21 cellular contexts compared by ENCODE assay signal in genomic region chr10:17563452-17563851, GRCh38.
"Had no signal": no experiment of that assay in that cellular context is flagged by ENCODE, and none has a peak within 500 bp of the region (broad histone marks: within the 10 kb centered on the region; RNA-seq: fewer than 3 reads in every experiment).

No MANE protein-coding gene starts in this region.

- H3K4me3 ChIP-seq: dorsolateral prefrontal cortex, gastroesophageal sphincter, heart left ventricle, hepatocyte, pancreas, right lobe of liver, stomach, thyroid gland, vagina had no signal

- H3K4me2 ChIP-seq: hepatocyte had no signal

- H2AFZ ChIP-seq: hepatocyte had no signal

- H3K36me3 ChIP-seq: gastroesophageal sphincter, heart left ventricle, pancreas, right lobe of liver, stomach, thyroid gland, vagina had no signal

- ATAC-seq: gastroesophageal sphincter; heart left ventricle; left lobe of liver; naive thymus-derived CD8-positive, alpha-beta T cell; pancreas; right lobe of liver; stimulated activated effector memory CD8-positive, alpha-beta T cell treated with anti-CD3 and anti-CD28 coated beads, Interleukin-12 subunit alpha, Interleukin-12 subunit beta, amount 100 ng/mL, for 72 hours had no signal

- DNase-seq: cortex of kidney; dorsolateral prefrontal cortex; effector CD4-positive, alpha-beta T cell; foreskin fibroblast; heart left ventricle; kidney; mesenchymal stem cell; naive thymus-derived CD8-positive, alpha-beta T cell; pancreas; right lobe of liver; stimulated activated CD4-positive, alpha-beta T cell treated with anti-CD3 and anti-CD28 coated beads, Interleukin-2, amount 100 ng/mL, for 24 hours; stimulated activated CD4-positive, alpha-beta T cell treated with anti-CD3 and anti-CD28 coated beads, Interleukin-4, amount 100 ng/mL, for 24 hours; stimulated activated naive CD4-positive, alpha-beta T cell treated with Interleukin-2 at 50 U/mL for 16 hours; stomach; thyroid gland; trophoblast cell had no signal

- H3K9me3 ChIP-seq: gastroesophageal sphincter, heart left ventricle, pancreas, right lobe of liver, stomach, thyroid gland, vagina had no signal

- H3K4me1 ChIP-seq: heart left ventricle, pancreas, right lobe of liver, thyroid gland, vagina had no signal

- H3K79me2 ChIP-seq: hepatocyte had no signal

- H3K27ac ChIP-seq: dorsolateral prefrontal cortex, gastroesophageal sphincter, heart left ventricle, hepatocyte, pancreas, right lobe of liver, stomach, thyroid gland, vagina had no signal

- H3K27me3 ChIP-seq: gastroesophageal sphincter, heart left ventricle, hepatocyte, pancreas, right lobe of liver, stomach, thyroid gland, vagina had no signal
